ENCODE assay signal across 1 cellular context in genomic region chr19:13847033-13847899, GRCh38.
TF ChIP-seq lines count a peak whose summit lies in the region.

No MANE protein-coding gene starts in this region.

TF ChIP-seq in HepG2, 621 proteins besides CTCF, POLR2A, EP300 and RAD21 (continued from another document and continues in another):
- TF ChIP-seq ZBTB46 (CRISPR knock-in tag; IDR thresholded peaks at IDR 0.05; ENCODE audit: borderline replicate concordance) (peak; percentile 84), ZBED4 (CRISPR knock-in tag; IDR thresholded peaks at IDR 0.05; ENCODE audit: borderline replicate concordance) (no peak), CEBPB (IDR thresholded peaks at IDR 0.05; ENCODE audit: borderline replicate concordance, low read depth, low read length) (peak; percentile 41; the same call in 1 of the 2 replicates), PAWR (CRISPR knock-in tag; IDR thresholded peaks at IDR 0.05; ENCODE audit: borderline replicate concordance) (no peak; the same call in 1 of the 2 replicates), JUN (CRISPR knock-in tag; IDR thresholded peaks at IDR 0.05) (peak; percentile 80), ZNF446 (CRISPR knock-in tag; IDR thresholded peaks at IDR 0.05) (no peak), ZNF382 (CRISPR knock-in tag; IDR thresholded peaks at IDR 0.05; ENCODE audit: borderline replicate concordance) (no peak), ZNF335 (CRISPR knock-in tag; IDR thresholded peaks at IDR 0.05) (no peak), MXD3 (CRISPR knock-in tag; IDR thresholded peaks at IDR 0.05) (peak; percentile 71; the same call in 1 of the 2 replicates), ELF1 (CRISPR knock-in tag; IDR thresholded peaks at IDR 0.05) (peak; percentile 66), CBX5 (CRISPR knock-in tag; IDR thresholded peaks at IDR 0.05; ENCODE audit: borderline replicate concordance) (0 out of 2 replicates have a peak, but pooled peaks have one; percentile 35), SNAI1 (CRISPR knock-in tag; IDR thresholded peaks at IDR 0.05; ENCODE audit: borderline replicate concordance) (0 out of 2 replicates have a peak, but pooled peaks have one; percentile 18), ZNF570 (CRISPR knock-in tag; IDR thresholded peaks at IDR 0.05; ENCODE audit: borderline replicate concordance) (no peak), CSRNP1 (CRISPR knock-in tag; IDR thresholded peaks at IDR 0.05) (no peak), HDAC2 (CRISPR knock-in tag; IDR thresholded peaks at IDR 0.05) (no peak; the same call in none of the 2 replicates), ZNF274 (CRISPR knock-in tag; IDR thresholded peaks at IDR 0.05) (no peak), RFX1 (IDR thresholded peaks at IDR 0.05) (peak; percentile 86), ZBTB21 (CRISPR knock-in tag; IDR thresholded peaks at IDR 0.05) (peak; percentile 81), NR2F1 (CRISPR knock-in tag; IDR thresholded peaks at IDR 0.05) (peak in 1 of 2 experiments; percentile 14; a peak in 1 of 4 replicates), ZNF280B (CRISPR knock-in tag; IDR thresholded peaks at IDR 0.05; ENCODE audit: borderline replicate concordance) (no peak), ZNF264 (CRISPR knock-in tag; IDR thresholded peaks at IDR 0.05) (0 out of 2 replicates have a peak, but pooled peaks have one; percentile 6), ARNT2 (CRISPR knock-in tag; IDR thresholded peaks at IDR 0.05; ENCODE audit: low read depth) (0 out of 2 replicates have a peak, but pooled peaks have one; percentile 7), THAP8 (CRISPR knock-in tag; IDR thresholded peaks at IDR 0.05; ENCODE audit: borderline replicate concordance) (no peak), THAP11 (CRISPR knock-in tag; IDR thresholded peaks at IDR 0.05) (peak; percentile 52; the same call in 1 of the 2 replicates), ZNF550 (CRISPR knock-in tag; IDR thresholded peaks at IDR 0.05; ENCODE audit: borderline replicate concordance) (no peak), ATF7 (IDR thresholded peaks at IDR 0.05) (peak; percentile 81), ATF7 (CRISPR knock-in tag; IDR thresholded peaks at IDR 0.05) (peak; percentile 90), ARID5B (CRISPR knock-in tag; IDR thresholded peaks at IDR 0.05) (peak; percentile 52; the same call in 1 of the 2 replicates), ZNF18 (CRISPR knock-in tag; IDR thresholded peaks at IDR 0.05; ENCODE audit: insufficient replicate concordance) (peak; percentile 34), MAZ (IDR thresholded peaks at IDR 0.05; ENCODE audit: borderline replicate concordance, low read depth, low read length) (peak; percentile 11), MAZ (CRISPR knock-in tag; IDR thresholded peaks at IDR 0.05; ENCODE audit: low read depth) (peak; percentile 42; the same call in 1 of the 2 replicates), NFAT5 (CRISPR knock-in tag; IDR thresholded peaks at IDR 0.05) (no peak), MYC (CRISPR knock-in tag; IDR thresholded peaks at IDR 0.05; ENCODE audit: borderline replicate concordance) (no peak; the same call in 1 of the 2 replicates), POLR2G (IDR thresholded peaks at IDR 0.05; ENCODE audit: low read depth, low read length) (peak; percentile 76), STAG1 (CRISPR knock-in tag; IDR thresholded peaks at IDR 0.05) (peak; percentile 16; the same call in 1 of the 2 replicates), ZNF350 (CRISPR knock-in tag; IDR thresholded peaks at IDR 0.05; ENCODE audit: borderline replicate concordance, low read depth) (peak; percentile 73; the same call in 1 of the 2 replicates), RBM39 (IDR thresholded peaks at IDR 0.05; ENCODE audit: low read depth, low read length, poor library complexity, severe bottlenecking) (peak; percentile 51)
